1 cellular context compared by ENCODE assay signal in the genomic region with DNA sequence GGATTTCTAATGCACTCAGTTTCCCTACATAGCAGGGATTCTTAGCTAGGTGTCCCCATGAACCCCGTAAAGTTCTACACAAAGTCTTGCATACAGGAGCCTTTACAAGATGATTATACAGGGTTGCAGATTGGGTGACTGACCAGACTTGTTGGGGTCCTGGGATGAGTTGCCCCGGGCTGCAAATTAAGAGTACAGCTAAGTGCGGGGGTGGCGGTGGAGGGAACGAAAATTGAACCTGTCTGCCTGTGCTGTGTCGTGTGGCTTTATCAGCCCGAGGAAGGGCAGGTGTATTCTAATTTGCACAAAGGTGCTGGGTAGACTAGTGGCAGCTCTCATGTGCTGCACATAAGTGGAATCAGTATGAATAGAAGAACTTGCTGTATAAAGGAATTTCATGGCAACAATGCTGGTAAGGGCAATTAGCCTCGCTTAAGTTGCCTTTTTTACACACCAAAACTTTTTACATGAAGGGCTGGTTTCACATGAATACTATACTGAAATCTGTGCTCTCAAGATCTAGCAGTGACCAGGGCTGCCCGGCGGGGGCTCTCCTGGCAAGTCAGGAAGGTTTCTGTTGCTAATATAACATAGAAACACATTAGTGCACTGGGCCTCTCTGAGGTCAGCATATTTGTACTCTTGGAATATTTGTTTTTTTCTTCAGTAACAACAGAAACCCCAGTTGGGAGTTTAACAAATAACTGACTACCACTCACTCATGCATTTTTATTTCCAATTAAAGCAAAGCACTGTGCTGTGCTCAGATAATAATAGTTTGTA.
A peak's percentile ranks its signal among the peaks of the same experiment; 100 is the strongest.
TF ChIP-seq lines count a peak whose summit lies in the region.

No MANE protein-coding gene starts in this region.

TF ChIP-seq in HepG2, 621 proteins besides CTCF, POLR2A, EP300 and RAD21:
- TF ChIP-seq STAG1 (CRISPR knock-in tag; IDR thresholded peaks at IDR 0.05), result peak; percentile 4; the same call in 1 of the 2 replicates
- 0 out of 2 replicates have a peak, but pooled peaks have one; percentile 11 for TF ChIP-seq SMC3 (IDR thresholded peaks at IDR 0.05; ENCODE audit: low read length)
- TF ChIP-seq FOXC1 (CRISPR knock-in tag; IDR thresholded peaks at IDR 0.05; ENCODE audit: borderline replicate concordance), result no peak
- TF ChIP-seq RBM22 (optimal IDR thresholded peaks at IDR 0.05; ENCODE audit: low read length), result peak; percentile 39
